ENCODE assay signal across 8 cellular contexts in the genomic region with DNA sequence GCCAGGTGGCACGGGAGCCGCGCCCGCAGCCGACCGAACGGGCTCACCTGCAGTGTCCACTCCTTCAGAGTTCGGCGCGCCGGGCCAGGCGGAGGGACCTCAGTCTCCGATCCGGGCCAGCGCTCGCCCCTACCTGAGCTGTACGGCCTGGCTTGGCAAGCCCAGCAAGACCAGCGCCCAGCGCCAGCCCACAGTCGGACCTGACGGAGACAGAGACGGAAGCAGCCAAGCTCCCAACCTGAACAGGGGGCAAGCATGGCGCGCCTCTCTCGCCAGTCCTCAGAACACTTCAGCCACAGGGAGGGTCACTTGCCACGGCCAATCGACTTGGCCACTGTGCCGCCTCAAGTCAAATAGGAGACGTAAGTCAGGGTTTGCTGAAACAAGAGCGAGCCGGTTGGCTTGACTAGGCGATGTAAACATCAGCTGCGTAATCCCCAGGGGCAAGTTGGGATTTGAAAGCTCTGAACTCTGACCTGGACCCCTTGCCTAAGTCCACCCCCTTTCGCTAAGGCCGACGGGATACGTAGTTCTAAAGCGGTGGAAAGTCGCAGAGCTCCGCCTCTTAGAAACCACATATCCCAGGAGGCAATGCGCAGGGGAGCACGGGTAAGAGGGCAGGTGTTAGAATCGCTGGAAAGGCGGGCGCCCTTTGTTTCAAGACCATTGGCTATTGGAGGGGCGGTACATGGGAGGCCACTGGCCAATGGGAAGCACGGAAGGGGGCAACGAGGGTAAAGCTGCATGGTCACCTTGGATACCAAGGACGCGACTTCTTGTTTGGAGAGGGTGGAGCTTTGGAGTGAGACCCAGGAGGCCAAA. TPM values are rescaled to one million over a fixed set of nuclear protein-coding genes. Genes with fewer than 3 reads are reported as not detected.
DNase-seq lines count a peak whose midpoint lies in the region; ATAC-seq and TF ChIP-seq lines count a peak whose summit lies in the region.
"Not testable (repeated sequence)": the region's sequence is repeated elsewhere in the genome, so short reads cannot be mapped to it uniquely, and the experiment has no call there.

A gene with protein sequence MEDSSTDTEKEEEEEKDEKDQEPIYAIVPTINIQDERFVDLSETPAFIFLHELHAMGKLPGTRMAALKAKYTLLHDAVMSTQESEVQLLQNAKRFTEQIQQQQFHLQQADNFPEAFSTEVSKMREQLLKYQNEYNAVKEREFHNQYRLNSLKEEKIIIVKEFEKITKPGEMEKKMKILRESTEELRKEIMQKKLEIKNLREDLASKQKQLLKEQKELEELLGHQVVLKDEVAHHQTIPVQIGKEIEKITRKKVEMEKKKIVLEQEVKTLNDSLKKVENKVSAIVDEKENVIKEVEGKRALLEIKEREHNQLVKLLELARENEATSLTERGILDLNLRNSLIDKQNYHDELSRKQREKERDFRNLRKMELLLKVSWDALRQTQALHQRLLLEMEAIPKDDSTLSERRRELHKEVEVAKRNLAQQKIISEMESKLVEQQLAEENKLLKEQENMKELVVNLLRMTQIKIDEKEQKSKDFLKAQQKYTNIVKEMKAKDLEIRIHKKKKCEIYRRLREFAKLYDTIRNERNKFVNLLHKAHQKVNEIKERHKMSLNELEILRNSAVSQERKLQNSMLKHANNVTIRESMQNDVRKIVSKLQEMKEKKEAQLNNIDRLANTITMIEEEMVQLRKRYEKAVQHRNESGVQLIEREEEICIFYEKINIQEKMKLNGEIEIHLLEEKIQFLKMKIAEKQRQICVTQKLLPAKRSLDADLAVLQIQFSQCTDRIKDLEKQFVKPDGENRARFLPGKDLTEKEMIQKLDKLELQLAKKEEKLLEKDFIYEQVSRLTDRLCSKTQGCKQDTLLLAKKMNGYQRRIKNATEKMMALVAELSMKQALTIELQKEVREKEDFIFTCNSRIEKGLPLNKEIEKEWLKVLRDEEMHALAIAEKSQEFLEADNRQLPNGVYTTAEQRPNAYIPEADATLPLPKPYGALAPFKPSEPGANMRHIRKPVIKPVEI (plus strand): TSS at position 756 of the 822 bp plus-strand sequence. CDS start 45,054 bp downstream, outside the sequence.

- peak within 1 kb of the TSS; percentile 86 for H3K4me3 Mint-ChIP-seq in activated T-cell treated with anti-CD3 and anti-CD28 coated beads, Interleukin-2, amount 50 U/mL, for 24 hours

- not testable (repeated sequence) for TF ChIP-seq CTCF in PC-9 (conservative IDR thresholded peaks at IDR 0.05)

- POLR2A ChIA-PET in PC-9 (lab: Charles Lee; ENCODE audit: unreplicated experiment) = interaction anchor here (0.5 to 0.7 kb wide), 4 partner anchors 80 to 825 kb away, joined by 3 to 20 read pairs (median 6); no protein-coding TSS in a partner anchor

- ATAC-seq in GM21786 (IDR thresholded peaks at IDR 0.05; ENCODE audit: unreplicated experiment) = peak; percentile 98

- not testable (repeated sequence) for H3K9me3 ChIP-seq in PC-9 (ENCODE audit: insufficient read depth, low read depth); esophagus (ENCODE audit: control insufficient read depth in 2 of 2, insufficient read depth in 1 of 2, low read depth in 1 of 2, low read length in 1 of 2); mucosa of rectum (ENCODE audit: control insufficient read depth in 2 of 2, low read length in 2 of 2)

- H3K27me3 Mint-ChIP-seq in activated T-cell treated with anti-CD3 and anti-CD28 coated beads, Interleukin-2, amount 50 U/mL, for 24 hours = not testable (repeated sequence)

- peaks cover 21% of the 10 kb centered on the region for H3K4me1 Mint-ChIP-seq in activated T-cell treated with anti-CD3 and anti-CD28 coated beads, Interleukin-2, amount 50 U/mL, for 24 hours (ENCODE audit: low read depth)

- not testable (repeated sequence) for H3K9me3 Mint-ChIP-seq in activated T-cell treated with anti-CD3 and anti-CD28 coated beads, Interleukin-2, amount 50 U/mL, for 24 hours

- H3K4me3 ChIP-seq in PC-9 (peak within 1 kb of the TSS; percentile 72), esophagus (ENCODE audit: low read depth in 1 of 2, low read length in 2 of 2) (peak within 1 kb of the TSS; percentile 64 to 89), mucosa of rectum (ENCODE audit: low read length in 2 of 2) (peak within 1 kb of the TSS; percentile 82)

- H3K9ac ChIP-seq in mucosa of rectum (ENCODE audit: low read depth in 1 of 2, low read length in 2 of 2) = peak within 1 kb of the TSS; percentile 65 to 83

- peak within 1 kb of the TSS; percentile 83 for H3K27ac Mint-ChIP-seq in activated T-cell treated with anti-CD3 and anti-CD28 coated beads, Interleukin-2, amount 50 U/mL, for 24 hours

- BruUV-seq in PC-9 (replicated peaks; lab: Mats Ljungman, UMichigan) = TSS peak; percentile 32

- WGBS in esophagus, 2 donors = 0 to 1% methylated on average over 47 to 50 of the region's 50 CpGs

- not testable (repeated sequence) for H3K36me3 ChIP-seq in PC-9 (ENCODE audit: low read depth); esophagus (ENCODE audit: control insufficient read depth in 2 of 2, insufficient read depth in 2 of 2, low read length in 1 of 2); mucosa of rectum (ENCODE audit: control insufficient read depth in 2 of 2, insufficient read depth in 2 of 2, low read length in 2 of 2)

- H3K79me2 ChIP-seq in PC-9 (ENCODE audit: low read depth) = not testable (repeated sequence)

- H3K27ac ChIP-seq in PC-9 (0 out of 2 replicates have a peak within 1 kb of the TSS, but pooled peaks have one; percentile 36), esophagus (ENCODE audit: low read depth in 2 of 2, low read length in 1 of 2) (peak within 1 kb of the TSS; percentile 71 to 78), mucosa of rectum (ENCODE audit: low read depth in 2 of 2, low read length in 2 of 2) (peak within 1 kb of the TSS; percentile 67 to 72)

- DNase-seq in DMS153 treated with DMSO at 0.1 percent for 48 hours (lab: John Stamatoyannopoulos, UW; ENCODE audit: unreplicated experiment) (peak; percentile 97), KG1 (lab: John Stamatoyannopoulos, UW) (peak; percentile 89), PC-9 (peak; percentile 97)
- DNase-seq in activated T-cell treated with anti-CD3 and anti-CD28 coated beads, Interleukin-2, amount 50 U/mL, for 24 hours = peak; percentile 91
- DNase-seq in stimulated activated CD8-positive, alpha-beta memory T cell treated with anti-CD3 and anti-CD28 coated beads, Interleukin-4, amount 100 ng/mL, for 24 hours (ENCODE audit: low read depth) = peak; percentile 90

- CTCF ChIA-PET in PC-9 (lab: Charles Lee) = interaction anchor here (0.6 to 1.0 kb wide), 2 partner anchors 10 to 210 kb away, joined by 3 to 9 read pairs; no protein-coding TSS in a partner anchor

- not testable (repeated sequence) for H3K4me1 ChIP-seq in PC-9 (replicated peaks; ENCODE audit: insufficient read depth); esophagus (ENCODE audit: control insufficient read depth in 2 of 2, insufficient read depth in 2 of 2, low read length in 1 of 2); mucosa of rectum (ENCODE audit: control insufficient read depth in 2 of 2, insufficient read depth in 2 of 2, low read length in 2 of 2)

- H2AFZ ChIP-seq in PC-9 = peak within 1 kb of the TSS; percentile 76

- intact Hi-C loops in PC-9 (cut with micrococcal nuclease; ENCODE audit: unreplicated experiment) = loop anchor here (5.0 to 10.0 kb wide), 2 partner anchors 123 to 210 kb away; no protein-coding TSS in a partner anchor

- not testable (repeated sequence) for H4K20me1 ChIP-seq in PC-9 (ENCODE audit: insufficient read depth)

- H3K27me3 ChIP-seq in PC-9 (ENCODE audit: insufficient read depth, low read depth); esophagus (ENCODE audit: control insufficient read depth in 1 of 2, insufficient read depth in 2 of 2, low read length in 2 of 2); mucosa of rectum (ENCODE audit: control insufficient read depth in 2 of 2, insufficient read depth in 2 of 2, low read length in 2 of 2): not testable (repeated sequence)

- peak within 1 kb of the TSS; percentile 78 for H3K4me2 ChIP-seq in PC-9

- H3F3A ChIP-seq in PC-9 (ENCODE audit: insufficient read depth, low read depth) = not testable (repeated sequence)

- H3K36me3 Mint-ChIP-seq in activated T-cell treated with anti-CD3 and anti-CD28 coated beads, Interleukin-2, amount 50 U/mL, for 24 hours (ENCODE audit: low read depth) = not testable (repeated sequence)

- not testable (repeated sequence) for H3K9me2 ChIP-seq in PC-9 (ENCODE audit: insufficient read depth)

RNA-seq across cellular contexts. Expression of the gene that starts here (rescaled TPM):
- total RNA-seq in PC-9 (2021) = 11.6 and 15.9 TPM in 2 replicates
- polyA plus RNA-seq in esophagus = 10 to 100 TPM in 1 of 2 donors, 1 to 10 TPM in 1; 4.5 to 11.9 TPM

Comparison
In these comparisons a context has a peak if more than half of its experiments do, and no peak if none do; other contexts are left out.
1. Peak in every context shown above with its lines: DNase-seq, ATAC-seq, H3K4me3 ChIP-seq and H3K27ac ChIP-seq.